ENCODE assay signal across 34 cellular contexts in genomic region chr14:62792578-62792977, GRCh38.
DNase-seq lines count a peak whose midpoint lies in the region; ATAC-seq, FAIRE-seq and TF ChIP-seq lines count a peak whose summit lies in the region.
"Had no signal": no experiment of that assay in that cellular context is flagged by ENCODE, and none has a peak within 500 bp of the region (broad histone marks: within the 10 kb centered on the region; RNA-seq: fewer than 3 reads in every experiment).

No MANE protein-coding gene starts in this region.

- in situ Hi-C loops in HepG2 (cut with HindIII; ENCODE audit: extremely low pct_ligation_motif_present, low pct_unique_long_range_greater_than_20kb), result no loop called here
- in situ Hi-C loops in IMR-90 (cut with MboI; ENCODE audit: low sequenced_read_pairs), result no loop called here

- no peaks in the 10 kb centered on the region for H3K4me1 ChIP-seq in HepG2 (ENCODE audit: insufficient read depth, low read length)
- H3K4me1 ChIP-seq in right lobe of liver, result no peaks in the 10 kb centered on the region
- no peaks in the 10 kb centered on the region for H3K4me1 ChIP-seq in IMR-90 (ENCODE audit: control insufficient read depth, insufficient read depth, low read length)
- H3K4me1 ChIP-seq in H1 (replicated peaks in 1 of 4; ENCODE audit: control insufficient read depth in 3 of 4, insufficient read depth in 4 of 4, low read length in 3 of 4), result no peaks in the 10 kb centered on the region
- H3K4me1 ChIP-seq: A549; BE2C; BLaER1; BLaER1 treated with 17β-estradiol and CSF1 and Interleukin-3, amounts not matched to agents 10 nM and 100 nM; Caco-2 had no signal

- H3K79me1 ChIP-seq in IMR-90 (ENCODE audit: low read depth in 1 of 2, low read length in 2 of 2), result no peaks in the 10 kb centered on the region
- H3K79me1 ChIP-seq in H1 (ENCODE audit: low read depth, low read length), result no peaks in the 10 kb centered on the region

- peaks cover 33% of the 10 kb centered on the region for H3K9me3 ChIP-seq in HepG2 (ENCODE audit: low read length)
- no peaks in the 10 kb centered on the region for H3K9me3 ChIP-seq in right lobe of liver
- no peaks in the 10 kb centered on the region for H3K9me3 ChIP-seq in IMR-90 (ENCODE audit: control insufficient read depth, insufficient read depth, low read length)
- H3K9me3 ChIP-seq in H1 (ENCODE audit: insufficient read depth in 2 of 2, low read depth in 1 of 2, low read length in 1 of 2), result peaks cover 4 to 10% of the 10 kb centered on the region in 2 experiments; a peak in 2 of 4 replicates
- H3K9me3 ChIP-seq: BE2C, BLaER1, Caco-2 had no signal

- FAIRE-seq in HepG2 (lab: Jason Lieb, UNC) (no peak), HTR-8/SVneo (lab: Jason Lieb, UNC) (peak; percentile 90), H1 (lab: Jason Lieb, UNC) (no peak), GM19239 (lab: Jason Lieb, UNC) (no peak)
- FAIRE-seq: A549, D721Med had no signal

- no peak overlapping the region for H4K8ac ChIP-seq in IMR-90 (ENCODE audit: low read depth in 2 of 2, low read length in 2 of 2)
- no peak overlapping the region for H4K8ac ChIP-seq in H1 (ENCODE audit: extremely low read depth, insufficient read depth, low read length)

- TF ChIP-seq EP300 in HepG2 (IDR thresholded peaks at IDR 0.05; ENCODE audit: low read depth in 2 of 2, low read length in 2 of 2), result no peak
- no peak for TF ChIP-seq EP300 in HepG2 (CRISPR knock-in tag; IDR thresholded peaks at IDR 0.05; ENCODE audit: borderline replicate concordance)
- TF ChIP-seq EP300 in H1 (IDR thresholded peaks at IDR 0.05; ENCODE audit: borderline replicate concordance in 1 of 2, low read depth in 2 of 2, low read length in 2 of 2), result no peak

- H3K79me2 ChIP-seq in HepG2 (ENCODE audit: insufficient read depth, low read length) (no peaks in the 10 kb centered on the region), H1 (ENCODE audit: control insufficient read depth in 1 of 2, insufficient read depth in 2 of 2, low read length in 2 of 2) (no peaks in the 10 kb centered on the region)

- H2AFZ ChIP-seq in HepG2 (ENCODE audit: low read length) (no peak overlapping the region), IMR-90 (replicated peaks; ENCODE audit: low read length, poor library complexity) (no peak overlapping the region), H1 (ENCODE audit: low read length) (no peak overlapping the region)

- TF ChIP-seq RAD21 in HepG2 (CRISPR knock-in tag; IDR thresholded peaks at IDR 0.05), result no peak
- no peak for TF ChIP-seq RAD21 in IMR-90 (IDR thresholded peaks at IDR 0.05; ENCODE audit: low read length)
- no peak for TF ChIP-seq RAD21 in H1 (IDR thresholded peaks at IDR 0.05 in 1 of 2, conservative IDR thresholded peaks at IDR 0.05 in 1 of 2; ENCODE audit: low read depth in 2 of 2, low read length in 2 of 2)

- H3K23me2 ChIP-seq in H1 (ENCODE audit: low read depth, low read length), result no peaks in the 10 kb centered on the region

- no peak overlapping the region for H2AK5ac ChIP-seq in IMR-90 (ENCODE audit: low read depth, low read length)
- H2AK5ac ChIP-seq in H1 (ENCODE audit: low read depth, low read length), result no peak overlapping the region

- no peak overlapping the region for H4K91ac ChIP-seq in IMR-90 (ENCODE audit: insufficient read depth, low read depth, low read length)
- no peak overlapping the region for H4K91ac ChIP-seq in H1 (replicated peaks; ENCODE audit: insufficient read length, low read length)

- H3K14ac ChIP-seq in IMR-90 (replicated peaks; ENCODE audit: low read depth, low read length) (no peak overlapping the region), H1 (ENCODE audit: insufficient read length) (no peak overlapping the region)

- no peak overlapping the region for H3K56ac ChIP-seq in IMR-90 (ENCODE audit: extremely low read depth, insufficient read depth, low read length)
- H3K56ac ChIP-seq in H1 (replicated peaks; ENCODE audit: insufficient read length, low read depth, low read length), result no peak overlapping the region

- H4K20me1 ChIP-seq in HepG2 (ENCODE audit: insufficient read depth, low read length) (no peaks in the 10 kb centered on the region), IMR-90 (ENCODE audit: insufficient read depth, low read length) (no peaks in the 10 kb centered on the region), H1 (replicated peaks in 1 of 2; ENCODE audit: control insufficient read depth in 1 of 2, insufficient read depth in 2 of 2, low read length in 2 of 2) (no peaks in the 10 kb centered on the region)
- H4K20me1 ChIP-seq: BLaER1; BLaER1 treated with 17β-estradiol and CSF1 and Interleukin-3, amounts not matched to agents 10 nM and 100 nM had no signal

- POLR2A ChIA-PET in HepG2 (lab: Yijun Ruan, JAX), result no interaction called here
- POLR2A ChIA-PET in IMR-90 (lab: Charles Lee; ENCODE audit: unreplicated experiment), result no interaction called here
- POLR2A ChIA-PET in H1 (lab: Charles Lee; ENCODE audit: partially characterized antibody), result no interaction called here

- H2BK5ac ChIP-seq in IMR-90 (ENCODE audit: low read depth, low read length, poor library complexity, severe bottlenecking) (no peak overlapping the region), H1 (ENCODE audit: low read depth, low read length) (no peak overlapping the region)

- H3K4me2 ChIP-seq in HepG2 (ENCODE audit: low read depth, low read length), result no peak overlapping the region
- H3K4me2 ChIP-seq in IMR-90 (ENCODE audit: low read depth, low read length), result no peak overlapping the region
- no peak overlapping the region for H3K4me2 ChIP-seq in H1 (ENCODE audit: insufficient read depth in 1 of 2, low read depth in 2 of 2, low read length in 2 of 2)
- H3K4me2 ChIP-seq: A549; BLaER1; BLaER1 treated with 17β-estradiol and CSF1 and Interleukin-3, amounts not matched to agents 10 nM and 100 nM had no signal

- H3K36me3 ChIP-seq in HepG2 (replicated peaks in 1 of 2; ENCODE audit: control insufficient read depth in 1 of 2, insufficient read depth in 2 of 2, low read length in 2 of 2) (no peaks in the 10 kb centered on the region), right lobe of liver (no peaks in the 10 kb centered on the region), IMR-90 (ENCODE audit: control insufficient read depth, insufficient read depth, low read length) (no peaks in the 10 kb centered on the region), H1 (ENCODE audit: control insufficient read depth in 2 of 4, insufficient read depth in 4 of 4, low read length in 3 of 4) (no peaks in the 10 kb centered on the region; a peak in 1 of 8 replicates)
- H3K36me3 ChIP-seq: BE2C; BLaER1; BLaER1 treated with 17β-estradiol and CSF1 and Interleukin-3, amounts not matched to agents 10 nM and 100 nM had no signal

- no peak overlapping the region for H3K18ac ChIP-seq in IMR-90 (ENCODE audit: low read depth, low read length)
- H3K18ac ChIP-seq in H1 (ENCODE audit: extremely low read depth, low read length), result no peak overlapping the region

- H3K4ac ChIP-seq in IMR-90 (ENCODE audit: low read depth, low read length), result no peak overlapping the region
- no peak overlapping the region for H3K4ac ChIP-seq in H1 (replicated peaks; ENCODE audit: insufficient read length, low read depth, low read length)

- no peaks in the 10 kb centered on the region for H3K9me1 ChIP-seq in IMR-90 (ENCODE audit: insufficient read depth, low read length)

- H2BK120ac ChIP-seq in IMR-90 (ENCODE audit: low read depth, low read length) (no peak overlapping the region), H1 (replicated peaks; ENCODE audit: low read depth, low read length) (no peak overlapping the region)

- H2BK20ac ChIP-seq in IMR-90 (ENCODE audit: low read depth, low read length) (no peak overlapping the region), H1 (ENCODE audit: low read length) (no peak overlapping the region)

- DNase-seq in HepG2 (ENCODE audit: low spot score) (no peak), right lobe of liver (no peak), HTR-8/SVneo (ENCODE audit: insufficient read length, low spot score) (no peak), IMR-90 (no peak), H1 (ENCODE audit: low read depth in 1 of 2, low spot score in 2 of 2) (no peak), GM19239 (ENCODE audit: insufficient read length, low spot score) (no peak), NCI-H1105 treated with DMSO at 0.1 percent for 48 hours (lab: John Stamatoyannopoulos, UW) (no peak)
- no peak for DNase-seq in activated CD4-positive, CD25-positive, alpha-beta regulatory T cell (lab: John Stamatoyannopoulos, UW)
- DNase-seq: 8988T; ACHN; AML-193; BE2C; C1 segment of cervical spinal cord; Caco-2; Calu3; CD4-positive, alpha-beta memory T cell; CD4-positive, alpha-beta T cell; CD4-positive, CD25-positive, alpha-beta regulatory T cell; CD8-positive, alpha-beta memory T cell; CD8-positive, alpha-beta T cell; COR-L47; DMS 273 treated with DMSO at 0.1 percent for 48 hours; DMS153; DMS53; DMS79; DMS79 treated with DMSO at 0.1 percent for 48 hours; DND-41; EL had no signal

- no TSS peak for BruUV-seq in HepG2 (replicated peaks; lab: Mats Ljungman, UMichigan)
- no TSS peak for BruUV-seq in IMR-90 (replicated peaks; lab: Mats Ljungman, UMichigan)

- CTCF ChIA-PET in HepG2 (lab: Yijun Ruan, JAX; ENCODE audit: low intra/inter-chr PET ratio, low total read pairs), result no interaction called here
- CTCF ChIA-PET in IMR-90 (lab: Yijun Ruan, JAX), result no interaction called here
- CTCF ChIA-PET in H1 (lab: Charles Lee; ENCODE audit: partially characterized antibody), result no interaction called here

- no peaks in the 10 kb centered on the region for H3K27me3 ChIP-seq in HepG2 (ENCODE audit: control insufficient read depth in 1 of 2, insufficient read depth in 2 of 2, low read length in 2 of 2)
- H3K27me3 ChIP-seq in right lobe of liver, result no peaks in the 10 kb centered on the region
- no peaks in the 10 kb centered on the region for H3K27me3 ChIP-seq in IMR-90 (ENCODE audit: control insufficient read depth, insufficient read depth, low read length)
- no peaks in the 10 kb centered on the region for H3K27me3 ChIP-seq in H1 (replicated peaks in 1 of 4; ENCODE audit: control insufficient read depth in 3 of 4, extremely low read depth in 1 of 4, insufficient read depth in 3 of 4, low read length in 3 of 4)
- H3K27me3 ChIP-seq: BE2C; BLaER1; BLaER1 treated with 17β-estradiol and CSF1 and Interleukin-3, amounts not matched to agents 10 nM and 100 nM had no signal

- H2BK15ac ChIP-seq in IMR-90 (ENCODE audit: low read depth, low read length) (no peak overlapping the region), H1 (ENCODE audit: low read length) (no peak overlapping the region)

- H3K23ac ChIP-seq in IMR-90 (ENCODE audit: low read depth, low read length), result no peak overlapping the region
- no peak overlapping the region for H3K23ac ChIP-seq in H1 (ENCODE audit: insufficient read length)

- dilution Hi-C loops in IMR-90 (cut with HindIII; ENCODE audit: low sequenced_read_pairs, unreplicated experiment), result no loop called here

- ATAC-seq in HepG2 (no peak), right lobe of liver (no peak), IMR-90 (ENCODE audit: low read depth) (no peak)
- ATAC-seq: A549; CD8-positive, alpha-beta T cell had no signal

- no peak for TF ChIP-seq POLR2A in HepG2 (IDR thresholded peaks at IDR 0.05; ENCODE audit: insufficient read depth in 1 of 2, low read depth in 2 of 2, low read length in 2 of 2)
- no peak for TF ChIP-seq POLR2A in right lobe of liver (IDR thresholded peaks at IDR 0.05)
- no peak for TF ChIP-seq POLR2A in IMR-90 (IDR thresholded peaks at IDR 0.05; ENCODE audit: low read depth, low read length)
- TF ChIP-seq POLR2A in H1 (IDR thresholded peaks at IDR 0.05; ENCODE audit: control extremely low read depth in 1 of 2, low read depth in 2 of 2, low read length in 2 of 2), result no peak

- intact Hi-C loops in HepG2 (cut with micrococcal nuclease; ENCODE audit: unreplicated experiment), result no loop called here
- intact Hi-C loops in right lobe of liver (cut with DNase I), result no loop called here
- intact Hi-C loops in IMR-90 (cut with micrococcal nuclease), result no loop called here

- H2AK9ac ChIP-seq in IMR-90 (replicated peaks; ENCODE audit: low read depth, low read length, poor library complexity), result no peak overlapping the region

- TF ChIP-seq CTCF in HepG2 (CRISPR knock-in tag; IDR thresholded peaks at IDR 0.05) (no peak), right lobe of liver (IDR thresholded peaks at IDR 0.05) (no peak), IMR-90 (conservative IDR thresholded peaks at IDR 0.05; ENCODE audit: low read depth, low read length) (no peak), H1 (IDR thresholded peaks at IDR 0.05; ENCODE audit: control extremely low read depth in 1 of 3, insufficient read depth in 1 of 3, low read depth in 1 of 3, low read length in 3 of 3) (no peak)

- H3K9ac ChIP-seq in HepG2 (ENCODE audit: insufficient read depth, low read depth, low read length) (no peak overlapping the region), IMR-90 (ENCODE audit: low read depth, low read length) (no peak overlapping the region), H1 (replicated peaks in 1 of 4; ENCODE audit: extremely low read depth in 1 of 4, low read depth in 3 of 4, low read length in 3 of 4) (no peak overlapping the region)
- H3K9ac ChIP-seq: BLaER1; BLaER1 treated with 17β-estradiol and CSF1 and Interleukin-3, amounts not matched to agents 10 nM and 100 nM had no signal

- H3K27ac ChIP-seq in HepG2 (ENCODE audit: extremely low read length, insufficient read depth, low read length) (no peak overlapping the region), right lobe of liver (no peak overlapping the region), IMR-90 (ENCODE audit: insufficient read depth, low read length) (no peak overlapping the region), H1 (ENCODE audit: low read depth, low read length) (no peak overlapping the region)
- H3K27ac ChIP-seq: 22Rv1; A549; BLaER1; BLaER1 treated with 17β-estradiol and CSF1 and Interleukin-3, amounts not matched to agents 10 nM and 100 nM; C4-2B had no signal

- 3% methylated on average over 5 of the region's 5 CpGs for whole genome bisulfite sequencing in HepG2 (ENCODE audit: low lambda C conversion rate)
- 54% methylated on average over 5 of the region's 5 CpGs for WGBS in right lobe of liver (ENCODE audit: insufficient coverage, low coverage, low lambda C conversion rate, missing lambda C conversion rate)
- WGBS in IMR-90 (ENCODE audit: extremely low coverage in 2 of 2, insufficient read length in 1 of 2), 2 experiments, result no CpG with 5 or more reads among the region's 5 CpGs
- WGBS in H1 (ENCODE audit: extremely low coverage in 1 of 2, insufficient coverage in 1 of 2, insufficient read length in 1 of 2, insufficient replicate concordance in 2 of 2, low coverage in 1 of 2, low lambda C conversion rate in 2 of 2, missing lambda C conversion rate in 1 of 2), 2 experiments, result 91% methylated on average over 5 of the region's 5 CpGs; no CpG with 5 or more reads in 1 of the 2 experiments

- no peak overlapping the region for H2BK12ac ChIP-seq in H1 (ENCODE audit: low read depth, low read length)

- H4K5ac ChIP-seq in IMR-90 (ENCODE audit: low read depth, low read length), result no peak overlapping the region
- H4K5ac ChIP-seq in H1 (ENCODE audit: insufficient read length, low read depth, low read length), result no peak overlapping the region

- H3K4me3 ChIP-seq in HepG2 (replicated peaks in 1 of 3; ENCODE audit: insufficient read depth in 1 of 3, low read depth in 2 of 3, low read length in 3 of 3) (no peak overlapping the region), right lobe of liver (no peak overlapping the region), IMR-90 (ENCODE audit: insufficient read depth, low read depth, low read length) (no peak overlapping the region), H1 (ENCODE audit: extremely low read depth in 1 of 4, insufficient read depth in 2 of 4, low read depth in 3 of 4, low read length in 4 of 4) (no peak overlapping the region)
- H3K4me3 ChIP-seq: A549; BLaER1; BLaER1 treated with 17β-estradiol and CSF1 and Interleukin-3, amounts not matched to agents 10 nM and 100 nM had no signal

Comparison
In these comparisons a context has a peak if more than half of its experiments do, and no peak if none do; other contexts are left out.
1. Of the 41 proteins assayed by ChIP-seq in both HepG2 and H1: peak only in HepG2: none; only in H1: none; in both: CEBPB; in neither: 40.